Comparison of ENCODE assay signal across 38 cellular contexts in genomic region chr2:5683471-5683870, GRCh38. TPM values are rescaled to one million over a fixed set of nuclear protein-coding genes. Genes with fewer than 3 reads are reported as not detected.
"Had no signal": no experiment of that assay in that cellular context is flagged by ENCODE, and none has a peak within 500 bp of the region (broad histone marks: within the 10 kb centered on the region; RNA-seq: fewer than 3 reads in every experiment).

No MANE protein-coding gene starts in this region.

- H3K36me3 ChIP-seq: adrenal gland, cardiac muscle cell had no signal

- H3K27ac ChIP-seq: adrenal gland, cardiac muscle cell, VCaP had no signal

- H3K4me3 ChIP-seq: adrenal gland, cardiac muscle cell had no signal

- H3K27ac Mint-ChIP-seq: activated B cell treated with CpG ODN at 0.5 μM for 24 hours; activated CD4-positive, alpha-beta memory T cell treated with anti-CD3 and anti-CD28 coated beads for 36 hours; activated CD4-positive, alpha-beta T cell treated with anti-CD3 and anti-CD28 coated beads, Interleukin-2, amount 10 ng/mL, durations not matched to agents 24 days and 14 days; activated CD8-positive, alpha-beta T cell treated with anti-CD3 and anti-CD28 coated beads for 36 hours; activated naive CD4-positive, alpha-beta T cell treated with anti-CD3 and anti-CD28 coated beads for 36 hours; activated naive CD4-positive, alpha-beta T cell treated with anti-CD3 and anti-CD28 coated beads, Interleukin-2, amount 50 U/mL, for 72 hours; activated naive CD8-positive, alpha-beta T cell treated with anti-CD3 and anti-CD28 coated beads for 36 hours; activated T-cell treated with anti-CD3 and anti-CD28 coated beads, Interleukin-2, amount 50 U/mL, for 72 hours; activated T-helper 1 cell treated with anti-CD3 and anti-CD28 coated beads, Interleukin-12 subunit alpha, Interleukin-12 subunit beta, Interleukin-2, Interleukin-4 antibody, amounts not matched to agents 30 ng/mL and 10 ng/mL and 1 ng/mL, durations not matched to agents 14 hours and 24 hours and 36 hours; activated T-helper 17 cell treated with anti-CD3 and anti-CD28 coated beads, Interleukin-2, amount 50 U/mL, for 72 hours; T-helper 1 cell treated with Interleukin-12 subunit alpha and Interleukin-12 subunit beta and Interleukin-4 antibody, amounts not matched to agents 30 μg/mL and 1 μg/mL, for 36 hours; T-helper 2 cell treated with Interferon-gamma antibody and Interleukin-4, amounts not matched to agents 5 μg/mL and 100 μg/mL, for 36 hours had no signal

- ATAC-seq: activated CD8-positive, alpha-beta T cell treated with anti-CD3 and anti-CD28 coated beads for 36 hours; activated naive CD4-positive, alpha-beta T cell treated with anti-CD3 and anti-CD28 coated beads, Interleukin-2, amount 50 U/mL, for 72 hours; activated T-cell treated with anti-CD3 and anti-CD28 coated beads, Interleukin-2, amount 50 U/mL, for 4 hours; activated T-cell treated with anti-CD3 and anti-CD28 coated beads, Interleukin-2, amount 50 U/mL, for 72 hours; activated T-helper 17 cell treated with anti-CD3 and anti-CD28 coated beads, Interleukin-2, amount 50 U/mL, for 72 hours had no signal

- H3K9me3 Mint-ChIP-seq: activated CD4-positive, alpha-beta T cell treated with anti-CD3 and anti-CD28 coated beads, Interleukin-2, amount 10 ng/mL, durations not matched to agents 24 days and 14 days; activated T-helper 1 cell treated with anti-CD3 and anti-CD28 coated beads, Interleukin-12 subunit alpha, Interleukin-12 subunit beta, Interleukin-2, Interleukin-4 antibody, amounts not matched to agents 30 ng/mL and 10 ng/mL and 1 ng/mL, durations not matched to agents 14 hours and 24 hours and 36 hours; T-helper 1 cell treated with Interleukin-12 subunit alpha and Interleukin-12 subunit beta and Interleukin-4 antibody, amounts not matched to agents 30 μg/mL and 1 μg/mL, for 36 hours; T-helper 2 cell treated with Interferon-gamma antibody and Interleukin-4, amounts not matched to agents 5 μg/mL and 100 μg/mL, for 36 hours had no signal

- H3K4me3 Mint-ChIP-seq: activated B cell treated with CpG ODN at 0.5 μM for 24 hours; activated CD4-positive, alpha-beta memory T cell treated with anti-CD3 and anti-CD28 coated beads for 36 hours; activated CD4-positive, alpha-beta T cell treated with anti-CD3 and anti-CD28 coated beads, Interleukin-2, amount 10 ng/mL, durations not matched to agents 24 days and 14 days; activated CD8-positive, alpha-beta T cell treated with anti-CD3 and anti-CD28 coated beads for 36 hours; activated naive CD4-positive, alpha-beta T cell treated with anti-CD3 and anti-CD28 coated beads for 36 hours; activated naive CD8-positive, alpha-beta T cell treated with anti-CD3 and anti-CD28 coated beads for 36 hours; activated T-cell treated with anti-CD3 and anti-CD28 coated beads, Interleukin-2, amount 50 U/mL, for 4 hours; activated T-cell treated with anti-CD3 and anti-CD28 coated beads, Interleukin-2, amount 50 U/mL, for 72 hours; activated T-helper 1 cell treated with anti-CD3 and anti-CD28 coated beads, Interleukin-12 subunit alpha, Interleukin-12 subunit beta, Interleukin-2, Interleukin-4 antibody, amounts not matched to agents 30 ng/mL and 10 ng/mL and 1 ng/mL, durations not matched to agents 14 hours and 24 hours and 36 hours; activated T-helper 17 cell treated with anti-CD3 and anti-CD28 coated beads, Interleukin-2, amount 50 U/mL, for 72 hours; brain; central memory CD8-positive, alpha-beta T cell; T-helper 1 cell treated with Interleukin-12 subunit alpha and Interleukin-12 subunit beta and Interleukin-4 antibody, amounts not matched to agents 30 μg/mL and 1 μg/mL, for 36 hours; T-helper 2 cell treated with Interferon-gamma antibody and Interleukin-4, amounts not matched to agents 5 μg/mL and 100 μg/mL, for 36 hours had no signal

- DNase-seq: activated B cell treated with CpG ODN at 0.5 μM for 24 hours; activated CD4-positive, alpha-beta memory T cell treated with anti-CD3 and anti-CD28 coated beads for 36 hours; activated CD4-positive, alpha-beta T cell treated with anti-CD3 and anti-CD28 coated beads for 4 hours; activated CD4-positive, alpha-beta T cell treated with anti-CD3 and anti-CD28 coated beads, Interleukin-2, amount 10 ng/mL, durations not matched to agents 24 days and 14 days; activated CD4-positive, alpha-beta T cell treated with anti-CD3 and anti-CD28 coated beads, Interleukin-2, amount 50 U/mL, for 1 hour; activated CD4-positive, alpha-beta T cell treated with anti-CD3 and anti-CD28 coated beads, Interleukin-2, amount 50 U/mL, for 4 hours; activated CD4-positive, CD25-positive, alpha-beta regulatory T cell treated with anti-CD3 and anti-CD28 coated beads, Interleukin-2, amount 50 U/mL, for 72 hours; activated CD8-positive, alpha-beta memory T cell treated with anti-CD3 and anti-CD28 coated beads, Interleukin-2, amount 50 U/mL, for 4 hours; activated CD8-positive, alpha-beta T cell treated with anti-CD3 and anti-CD28 coated beads for 36 hours; activated effector memory CD4-positive, alpha-beta T cell treated with anti-CD3 and anti-CD28 coated beads, Interleukin-2, amount 50 U/mL, for 16 hours; activated gamma-delta T cell treated with Interleukin-2 at 50 U/mL for 16 hours; activated naive CD4-positive, alpha-beta T cell; activated naive CD4-positive, alpha-beta T cell treated with anti-CD3 and anti-CD28 coated beads for 36 hours; activated naive CD4-positive, alpha-beta T cell treated with anti-CD3 and anti-CD28 coated beads, Interleukin-2, amount 50 U/mL, for 16 hours; activated naive CD8-positive, alpha-beta T cell treated with anti-CD3 and anti-CD28 coated beads for 36 hours; activated T-cell treated with anti-CD3 and anti-CD28 coated beads for 4 hours; activated T-cell treated with anti-CD3 and anti-CD28 coated beads, Interleukin-2, amount 50 U/mL, for 1 hour; activated T-cell treated with anti-CD3 and anti-CD28 coated beads, Interleukin-2, amount 50 U/mL, for 4 hours; activated T-cell treated with anti-CD3 and anti-CD28 coated beads, Interleukin-2, amount 50 U/mL, for 72 hours; adrenal gland; amniotic stem cell; aorta; caudate nucleus; cerebellar nuclear complex; T-helper 1 cell; T-helper 2 cell; T-helper 9 cell had no signal

- H3K36me3 Mint-ChIP-seq: activated CD4-positive, alpha-beta memory T cell treated with anti-CD3 and anti-CD28 coated beads for 36 hours; activated naive CD8-positive, alpha-beta T cell treated with anti-CD3 and anti-CD28 coated beads for 36 hours had no signal

- H3K27me3 ChIP-seq: adrenal gland, cardiac muscle cell had no signal

- H3K4me1 Mint-ChIP-seq: activated B cell treated with CpG ODN at 0.5 μM for 24 hours; activated CD4-positive, alpha-beta T cell treated with anti-CD3 and anti-CD28 coated beads, Interleukin-2, amount 10 ng/mL, durations not matched to agents 24 days and 14 days; activated naive CD8-positive, alpha-beta T cell treated with anti-CD3 and anti-CD28 coated beads for 36 hours; activated T-helper 17 cell treated with anti-CD3 and anti-CD28 coated beads, Interleukin-2, amount 50 U/mL, for 72 hours; central memory CD8-positive, alpha-beta T cell had no signal

- H3K9me3 ChIP-seq: adrenal gland had no signal

- H3K27me3 Mint-ChIP-seq: activated CD4-positive, alpha-beta T cell treated with anti-CD3 and anti-CD28 coated beads, Interleukin-2, amount 10 ng/mL, durations not matched to agents 24 days and 14 days; central memory CD8-positive, alpha-beta T cell had no signal

- H3K4me1 ChIP-seq: adrenal gland had no signal

RNA-seq across cellular contexts. Expression of gene SOX11, which starts 8.7 kb away (rescaled TPM):
- total RNA-seq: activated B cell treated with CpG ODN at 0.5 μM for 24 hours; activated CD4-positive, alpha-beta memory T cell treated with anti-CD3 and anti-CD28 coated beads for 36 hours; activated CD4-positive, alpha-beta T cell treated with anti-CD3 and anti-CD28 coated beads, Interleukin-2, amount 10 ng/mL, durations not matched to agents 24 days and 14 days; activated CD8-positive, alpha-beta memory T cell treated with anti-CD3 and anti-CD28 coated beads for 36 hours; activated CD8-positive, alpha-beta T cell treated with anti-CD3 and anti-CD28 coated beads for 36 hours; activated naive CD4-positive, alpha-beta T cell treated with anti-CD3 and anti-CD28 coated beads for 36 hours; activated naive CD4-positive, alpha-beta T cell treated with anti-CD3 and anti-CD28 coated beads, Interleukin-2, amount 50 U/mL, for 72 hours; activated naive CD8-positive, alpha-beta T cell treated with anti-CD3 and anti-CD28 coated beads for 36 hours; activated T-cell treated with anti-CD3 and anti-CD28 coated beads, Interleukin-2, amount 50 U/mL, for 72 hours; activated T-helper 1 cell treated with anti-CD3 and anti-CD28 coated beads, Interleukin-12 subunit alpha, Interleukin-12 subunit beta, Interleukin-2, Interleukin-4 antibody, amounts not matched to agents 30 ng/mL and 10 ng/mL and 1 ng/mL, durations not matched to agents 14 hours and 24 hours and 36 hours; activated T-helper 17 cell treated with anti-CD3 and anti-CD28 coated beads, Interleukin-2, amount 50 U/mL, for 72 hours; bronchial epithelial cell had no signal
- polyA plus RNA-seq: adrenal gland, aorta had no signal
